ENCODE assay signal across 13 cellular contexts in the genomic region with DNA sequence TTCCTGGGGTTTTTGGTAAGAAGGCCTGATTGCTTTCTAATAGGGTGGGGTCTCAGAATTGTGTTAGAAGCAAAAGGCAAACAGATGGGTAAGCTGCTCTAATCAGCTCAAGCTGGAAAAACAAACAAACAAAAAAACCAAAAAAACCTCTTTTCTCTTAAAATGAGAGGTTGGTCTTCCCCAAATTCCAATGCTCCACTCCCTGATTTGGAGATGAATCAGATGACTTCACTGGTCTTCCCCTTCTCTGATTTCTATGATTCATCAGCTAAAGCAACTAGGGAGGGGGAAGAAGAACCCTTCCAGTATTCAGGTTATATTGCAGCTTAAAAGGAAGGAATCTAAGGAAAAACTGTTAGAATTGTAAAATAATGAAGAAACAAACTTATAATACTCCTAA. TPM values are rescaled to one million over a fixed set of nuclear protein-coding genes. Genes with fewer than 3 reads are reported as not detected.
DNase-seq lines count a peak whose midpoint lies in the region; ATAC-seq lines count a peak whose summit lies in the region.
"Had no signal": no experiment of that assay in that cellular context is flagged by ENCODE, and none has a peak within 500 bp of the region (broad histone marks: within the 10 kb centered on the region; RNA-seq: fewer than 3 reads in every experiment).

No MANE protein-coding gene starts in this region.

- no peak overlapping the region for H3K4me2 ChIP-seq in Karpas-422 (ENCODE audit: low read depth, low read length, poor library complexity, severe bottlenecking)

- no peaks in the 10 kb centered on the region for H4K20me1 ChIP-seq in Karpas-422 (ENCODE audit: insufficient read depth, low read depth, low read length)

- H3K27me3 ChIP-seq in Karpas-422 (ENCODE audit: low read length) = no peaks in the 10 kb centered on the region
- H3K27me3 ChIP-seq: testis had no signal

- H3K79me2 ChIP-seq in Karpas-422 (ENCODE audit: low read length) = no peaks in the 10 kb centered on the region

- no peaks in the 10 kb centered on the region for H3K9me2 ChIP-seq in Karpas-422 (replicated peaks; ENCODE audit: insufficient read depth, low read length)

- no peak overlapping the region for H3K27ac ChIP-seq in Karpas-422 (ENCODE audit: low read length)
- H3K27ac ChIP-seq: lower lobe of right lung had no signal

- no peaks in the 10 kb centered on the region for H3K9me3 ChIP-seq in Karpas-422 (ENCODE audit: low read length)
- H3K9me3 ChIP-seq: lower lobe of right lung, testis had no signal

- in situ Hi-C loops in KBM-7 (cut with MboI; ENCODE audit: low pct_unique_long_range_greater_than_20kb, low sequenced_read_pairs) = no loop called here

- intact Hi-C loops in Right ventricle myocardium superior (cut with DNase I) (no loop called here), cardiac septum (cut with DNase I) (no loop called here)

- no peak overlapping the region for H3K4me3 ChIP-seq in Karpas-422 (ENCODE audit: low read length)
- H3K4me3 ChIP-seq: GM12878, lower lobe of right lung, testis had no signal

- DNase-seq in Right ventricle myocardium superior = no peak
- no peak for DNase-seq in cardiac septum (ENCODE audit: low spot score)
- DNase-seq in astrocyte of the hippocampus (ENCODE audit: low read depth, low spot score) = peak; percentile 79
- DNase-seq in iris pigment epithelial cell (ENCODE audit: low read depth) = peak; percentile 88
- DNase-seq in Karpas-422 = no peak
- DNase-seq in KBM-7 = no peak
- DNase-seq in NK-92 treated with Interleukin-12 subunit alpha and Interleukin-12 subunit beta, amount 100 ng/mL, for 24 hours (lab: John Stamatoyannopoulos, UW) = no peak
- DNase-seq: activated gamma-delta T cell treated with Interleukin-2 at 50 U/mL for 16 hours, lower lobe of right lung, NCI-H2081, testis had no signal

- H3K4me1 ChIP-seq in Karpas-422 (ENCODE audit: low read length) = peaks cover 7% of the 10 kb centered on the region

- H3K9ac ChIP-seq in Karpas-422 (ENCODE audit: low read length) = no peak overlapping the region

- peak; percentile 56 for ATAC-seq in Right ventricle myocardium superior (ENCODE audit: poor library complexity)
- no peak for ATAC-seq in GM19035 (IDR thresholded peaks at IDR 0.05; ENCODE audit: unreplicated experiment)
- ATAC-seq: GM12878 had no signal

- H2AFZ ChIP-seq in Karpas-422 (ENCODE audit: low read length) = no peak overlapping the region

- no peaks in the 10 kb centered on the region for H3K36me3 ChIP-seq in Karpas-422 (ENCODE audit: insufficient read depth, low read length)
- H3K36me3 ChIP-seq: lower lobe of right lung had no signal

RNA-seq across cellular contexts. Expression of a gene that starts 9.6 kb away (rescaled TPM):
- total RNA-seq in Right ventricle myocardium superior (157 TPM), cardiac septum (177 TPM)
- 5.5 and 6.7 TPM in 2 replicates for total RNA-seq in Karpas-422 (2014; rRNA removed; shearing (Covaris generic); ENCODE audit: low replicate concordance)

Comparison
In these comparisons a context has a peak if more than half of its experiments do, and no peak if none do; other contexts are left out.
1. DNase-seq: peak in astrocyte of the hippocampus (single experiment) and iris pigment epithelial cell (single experiment); none in Right ventricle myocardium superior (single experiment), cardiac septum (single experiment), Karpas-422 (single experiment), KBM-7 (single experiment) and NK-92 treated with Interleukin-12 subunit alpha and Interleukin-12 subunit beta, amount 100 ng/mL, for 24 hours (single experiment).
2. RNA of a gene that starts 9.6 kb away (total RNA-seq): 177 TPM in cardiac septum (single experiment) and 157 TPM in Right ventricle myocardium superior (single experiment); 5.5 to 6.7 TPM in Karpas-422; every median in the first group is over 10 times any median in the second.